Comparison of ENCODE assay signal across 14 cellular contexts in genomic region chr12:128268348-128268725, GRCh38. TPM values are rescaled to one million over a fixed set of nuclear protein-coding genes. Genes with fewer than 3 reads are reported as not detected.
DNase-seq lines count a peak whose midpoint lies in the region; ATAC-seq, FAIRE-seq and TF ChIP-seq lines count a peak whose summit lies in the region.
"Had no signal": no experiment of that assay in that cellular context is flagged by ENCODE, and none has a peak within 500 bp of the region (broad histone marks: within the 10 kb centered on the region; RNA-seq: fewer than 3 reads in every experiment).

No MANE protein-coding gene starts in this region.

- H2BK5ac ChIP-seq in H1 (ENCODE audit: low read depth, low read length): no peak overlapping the region

- peak overlapping the region; percentile 3; the same call in 1 of the 2 replicates for H2AFZ ChIP-seq in H1 (ENCODE audit: low read length)

- CTCF ChIA-PET in H1 (lab: Charles Lee; ENCODE audit: partially characterized antibody): interaction anchor here (0.6 to 4.3 kb wide), 8 partner anchors 9 to 120 kb away, joined by 3 to 21 read pairs (median 4); no protein-coding TSS in a partner anchor

- H4K91ac ChIP-seq in H1 (replicated peaks; ENCODE audit: insufficient read length, low read length): no peak overlapping the region

- H3K18ac ChIP-seq in H1 (ENCODE audit: extremely low read depth, low read length): no peak overlapping the region

- no peak overlapping the region for H3K9ac ChIP-seq in H1 (replicated peaks in 1 of 4; ENCODE audit: extremely low read depth in 1 of 4, low read depth in 3 of 4, low read length in 3 of 4)

- ATAC-seq in lower lobe of right lung (peak; percentile 22 to 26), GM21619 (IDR thresholded peaks at IDR 0.05; ENCODE audit: unreplicated experiment) (no peak), HG02798 (IDR thresholded peaks at IDR 0.05; ENCODE audit: poor library complexity, unreplicated experiment) (no peak)
- ATAC-seq: activated CD4-positive, CD25-positive, alpha-beta regulatory T cell treated with anti-CD3 and anti-CD28 coated beads, Interleukin-2, amount 50 U/mL, for 24 hours had no signal

- no peaks in the 10 kb centered on the region for H3K79me1 ChIP-seq in H1 (ENCODE audit: low read depth, low read length)

- H3K79me2 ChIP-seq in H1 (ENCODE audit: control insufficient read depth in 1 of 2, insufficient read depth in 2 of 2, low read length in 2 of 2): no peaks in the 10 kb centered on the region

- intact Hi-C loops in lower lobe of right lung (cut with DNase I): no loop called here
- intact Hi-C loops in stomach (cut with DNase I; ENCODE audit: low total_unique reads): no loop called here

- peaks cover 30 to 63% (median 59%) of the 10 kb centered on the region in 4 experiments for H3K27me3 ChIP-seq in H1 (replicated peaks in 1 of 4; ENCODE audit: control insufficient read depth in 3 of 4, extremely low read depth in 1 of 4, insufficient read depth in 3 of 4, low read length in 3 of 4)
- H3K27me3 ChIP-seq in lower lobe of right lung (ENCODE audit: low read depth): peaks cover 41% of the 10 kb centered on the region
- H3K27me3 ChIP-seq in stomach: peaks cover 5 to 72% (median 25%) of the 10 kb centered on the region in 3 donors

- H3K56ac ChIP-seq in H1 (replicated peaks; ENCODE audit: insufficient read length, low read depth, low read length): no peak overlapping the region

- TF ChIP-seq POLR2A in H1 (IDR thresholded peaks at IDR 0.05; ENCODE audit: control extremely low read depth in 1 of 2, low read depth in 2 of 2, low read length in 2 of 2) (no peak), stomach (IDR thresholded peaks at IDR 0.05) (no peak)

- WGBS in H1 (ENCODE audit: extremely low coverage in 1 of 2, insufficient coverage in 1 of 2, insufficient read length in 1 of 2, insufficient replicate concordance in 2 of 2, low coverage in 1 of 2, low lambda C conversion rate in 2 of 2, missing lambda C conversion rate in 1 of 2), 2 experiments: 2% methylated on average over 31 of the region's 34 CpGs; no CpG with 5 or more reads in 1 of the 2 experiments
- 1 to 7% (median 5%) methylated on average over 16 to 34 of the region's 34 CpGs for WGBS in stomach, 5 donors

- H3K27ac ChIP-seq in H1 (ENCODE audit: low read depth, low read length) (no peak overlapping the region), lower lobe of right lung (no peak overlapping the region), stomach (no peak overlapping the region)
- H3K27ac ChIP-seq: C4-2B had no signal

- POLR2A ChIA-PET in H1 (lab: Charles Lee; ENCODE audit: partially characterized antibody): interaction anchor here (0.5 kb wide), 1 partner anchor 1251 kb away, joined by 3 read pairs; no protein-coding TSS in a partner anchor

- no peak overlapping the region for H3K14ac ChIP-seq in H1 (ENCODE audit: insufficient read length)

- no peak overlapping the region for H2AK5ac ChIP-seq in H1 (ENCODE audit: low read depth, low read length)

- no peak overlapping the region for H4K5ac ChIP-seq in H1 (ENCODE audit: insufficient read length, low read depth, low read length)

- TF ChIP-seq CTCF in H1 (IDR thresholded peaks at IDR 0.05; ENCODE audit: control extremely low read depth in 1 of 3, insufficient read depth in 1 of 3, low read depth in 1 of 3, low read length in 3 of 3) (no peak), lower lobe of right lung (IDR thresholded peaks at IDR 0.05) (no peak), stomach (IDR thresholded peaks at IDR 0.05) (no peak)

- no peak overlapping the region for H2BK120ac ChIP-seq in H1 (replicated peaks; ENCODE audit: low read depth, low read length)

- H3K4ac ChIP-seq in H1 (replicated peaks; ENCODE audit: insufficient read length, low read depth, low read length): no peak overlapping the region

- H2BK20ac ChIP-seq in H1 (ENCODE audit: low read length): no peak overlapping the region

- H2BK12ac ChIP-seq in H1 (ENCODE audit: low read depth, low read length): no peak overlapping the region

- H3K4me3 ChIP-seq in H1 (ENCODE audit: extremely low read depth in 1 of 4, insufficient read depth in 2 of 4, low read depth in 3 of 4, low read length in 4 of 4) (peak overlapping the region; percentile 33 to 63 (median 42)), lower lobe of right lung (peak overlapping the region; percentile 44), stomach (peak overlapping the region; percentile 33 to 41 (median 38))

- no peak overlapping the region for H4K8ac ChIP-seq in H1 (ENCODE audit: extremely low read depth, insufficient read depth, low read length)

- no peak overlapping the region for H3K23ac ChIP-seq in H1 (ENCODE audit: insufficient read length)

- TF ChIP-seq RAD21 in H1 (IDR thresholded peaks at IDR 0.05 in 1 of 2, conservative IDR thresholded peaks at IDR 0.05 in 1 of 2; ENCODE audit: low read depth in 2 of 2, low read length in 2 of 2): no peak

- DNase-seq in NCI-H526 treated with DMSO at 0.1 percent for 48 hours (lab: John Stamatoyannopoulos, UW) (peak; percentile 27), H1 (ENCODE audit: low read depth in 1 of 2, low spot score in 2 of 2) (peak in 1 of 2 experiments; percentile 59), lower lobe of right lung (no peak), stomach (no peak), putamen (ENCODE audit: low spot score) (no peak)
- DNase-seq in activated CD8-positive, alpha-beta memory T cell treated with anti-CD3 and anti-CD28 coated beads for 24 hours: no peak
- DNase-seq: activated T-cell treated with anti-CD3 and anti-CD28 coated beads for 4 hours; effector CD8-positive, alpha-beta T cell; KBM-7; NCI-H187 had no signal

- peaks cover 13% of the 10 kb centered on the region for H3K23me2 ChIP-seq in H1 (ENCODE audit: low read depth, low read length)

- H4K20me1 ChIP-seq in H1 (replicated peaks in 1 of 2; ENCODE audit: control insufficient read depth in 1 of 2, insufficient read depth in 2 of 2, low read length in 2 of 2): peaks cover 0 to 2% of the 10 kb centered on the region in 2 experiments

- H3K4me1 ChIP-seq in H1 (replicated peaks in 1 of 4; ENCODE audit: control insufficient read depth in 3 of 4, insufficient read depth in 4 of 4, low read length in 3 of 4) (peaks cover 3 to 17% (median 12%) of the 10 kb centered on the region in 4 experiments), lower lobe of right lung (peaks cover 11% of the 10 kb centered on the region), stomach (peaks cover 4 to 26% (median 14%) of the 10 kb centered on the region in 4 donors)

- H3K9me3 ChIP-seq in H1 (ENCODE audit: insufficient read depth in 2 of 2, low read depth in 1 of 2, low read length in 1 of 2) (peaks cover 0 to 5% of the 10 kb centered on the region in 2 experiments; a peak in 1 of 4 replicates), lower lobe of right lung (peaks cover 3% of the 10 kb centered on the region), stomach (peaks cover 0 to 19% (median 11%) of the 10 kb centered on the region in 4 donors)

- TF ChIP-seq EP300 in H1 (IDR thresholded peaks at IDR 0.05; ENCODE audit: borderline replicate concordance in 1 of 2, low read depth in 2 of 2, low read length in 2 of 2) (no peak), stomach (IDR thresholded peaks at IDR 0.05) (no peak)

- H2BK15ac ChIP-seq in H1 (ENCODE audit: low read length): no peak overlapping the region

- peaks cover 0 to 2% (median 0%) of the 10 kb centered on the region in 4 experiments; a peak in 1 of 8 replicates for H3K36me3 ChIP-seq in H1 (ENCODE audit: control insufficient read depth in 2 of 4, insufficient read depth in 4 of 4, low read length in 3 of 4)
- H3K36me3 ChIP-seq in lower lobe of right lung: no peaks in the 10 kb centered on the region
- no peaks in the 10 kb centered on the region for H3K36me3 ChIP-seq in stomach

- FAIRE-seq in H1 (lab: Jason Lieb, UNC): no peak

- H3K4me2 ChIP-seq in H1 (ENCODE audit: insufficient read depth in 1 of 2, low read depth in 2 of 2, low read length in 2 of 2): peak overlapping the region; percentile 94 to 96

TF ChIP-seq in H1, 55 proteins besides CTCF, POLR2A, EP300 and RAD21:
- peak; percentile 84 for TF ChIP-seq SUZ12 (IDR thresholded peaks at IDR 0.05; ENCODE audit: low read length)
- TF ChIP-seq ATF3 (IDR thresholded peaks at IDR 0.05; ENCODE audit: insufficient read depth, low read depth, low read length): no peak
- no peak for TF ChIP-seq SAP30 (IDR thresholded peaks at IDR 0.05; ENCODE audit: insufficient read depth, insufficient replicate concordance, low read length)
- TF ChIP-seq RNF2 (IDR thresholded peaks at IDR 0.05; ENCODE audit: borderline replicate concordance, low read depth, low read length, missing control alignments, poor library complexity, severe bottlenecking): peak; percentile 10
- TF ChIP-seq RBBP5 (IDR thresholded peaks at IDR 0.05; ENCODE audit: borderline replicate concordance, low read depth, low read length): no peak; the same call in 1 of the 2 replicates
- TF ChIP-seq, protein P1, sequence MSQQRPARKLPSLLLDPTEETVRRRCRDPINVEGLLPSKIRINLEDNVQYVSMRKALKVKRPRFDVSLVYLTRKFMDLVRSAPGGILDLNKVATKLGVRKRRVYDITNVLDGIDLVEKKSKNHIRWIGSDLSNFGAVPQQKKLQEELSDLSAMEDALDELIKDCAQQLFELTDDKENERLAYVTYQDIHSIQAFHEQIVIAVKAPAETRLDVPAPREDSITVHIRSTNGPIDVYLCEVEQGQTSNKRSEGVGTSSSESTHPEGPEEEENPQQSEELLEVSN (IDR thresholded peaks at IDR 0.05): peak; percentile 71
- peak; percentile 50; the same call in 1 of the 2 replicates for TF ChIP-seq MAX (IDR thresholded peaks at IDR 0.05)
- peak; percentile 67 for TF ChIP-seq EZH2 (IDR thresholded peaks at IDR 0.05; ENCODE audit: low read depth, low read length, severe bottlenecking)

RNA-seq across cellular contexts. Expression of gene TMEM132C, which starts 1.4 kb away (rescaled TPM):
- total RNA-seq in H1 (2021; fragmentation: NEBNext Ultra II Directional; extraction: Animal tissue kit (Norgen Biotek cat#: 25700)): 0.59 and 0.76 TPM in 2 replicates
- polyA plus RNA-seq in H1 (2011; rRNA removed) (0.23 and 0.52 TPM in 2 replicates), stomach (1 to 10 TPM in 1 of 3 donors, under 1 TPM in 2; 0.65 to 1.1 (median 0.81) TPM)
- 0.47 TPM for polyA plus RNA-seq in H1 (2011; cell fraction: cytosol; rRNA removed)
- 0.60 TPM for polyA plus RNA-seq in H1 (2011; cell fraction: nucleus; rRNA removed)
- polyA plus RNA-seq in H1 (2012, experiment 1 of 2): 0.50 to 0.74 TPM (median 0.57 TPM) in 4 replicates
- polyA plus RNA-seq in H1 (2012, experiment 2 of 2): 0.42 TPM
- polyA plus RNA-seq in H1 (2013, experiment 1 of 2): 0.69 TPM
- 0.68 TPM for polyA plus RNA-seq in H1 (2013, experiment 2 of 2)
- 0.37 and 0.66 TPM in 2 replicates for polyA minus RNA-seq in H1 (2011; rRNA and poly(A)+ RNA removed)
- polyA minus RNA-seq in H1 (2011; cell fraction: cytosol; rRNA and poly(A)+ RNA removed): 0.73 TPM
- 0.90 TPM for polyA minus RNA-seq in H1 (2011; cell fraction: nucleus; rRNA and poly(A)+ RNA removed)
- total RNA-seq in lower lobe of right lung (1.6 TPM), stomach (10 to 100 TPM in 1 of 5 donors, 1 to 10 TPM in 2, under 1 TPM in 2; under 0.01 to 12.8 (median 2.2) TPM)

Comparison
In these comparisons a context has a peak if more than half of its experiments do, and no peak if none do; other contexts are left out.
1. ATAC-seq: peak in lower lobe of right lung (2 of 2); none in GM21619 (single experiment) and HG02798 (single experiment).
2. Peak in every context shown above with its lines, with median percentiles within 50 percentile points of each other: H3K4me3 ChIP-seq.